ENCODE assay signal across 15 cellular contexts in the genomic region with DNA sequence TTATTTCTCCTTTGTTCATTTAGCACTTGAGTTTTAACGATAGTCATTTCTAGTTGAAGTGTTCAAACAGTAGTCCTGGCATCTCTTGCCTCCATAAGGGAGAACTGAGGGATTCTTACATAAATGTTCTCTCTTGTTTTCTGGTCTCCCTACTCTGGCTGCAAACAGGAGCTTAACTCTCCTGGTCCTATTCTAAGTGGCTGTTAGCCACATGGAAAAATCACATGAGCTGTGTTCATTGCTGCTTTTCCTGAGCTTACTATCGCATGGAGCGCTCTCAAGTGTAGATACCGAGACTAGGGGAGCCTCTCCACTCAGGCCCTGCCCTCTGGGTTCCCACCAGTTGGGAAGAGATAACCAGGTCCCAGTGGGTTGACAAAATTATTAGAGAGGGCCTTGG.
DNase-seq lines count a peak whose midpoint lies in the region; ATAC-seq and TF ChIP-seq lines count a peak whose summit lies in the region.
"Had no signal": no experiment of that assay in that cellular context is flagged by ENCODE, and none has a peak within 500 bp of the region (broad histone marks: within the 10 kb centered on the region; RNA-seq: fewer than 3 reads in every experiment).

No MANE protein-coding gene starts in this region.

- ATAC-seq in WTC11: no peak
- ATAC-seq: HCT116 had no signal

- H3K27me3 ChIP-seq in esophagus muscularis mucosa: no peaks in the 10 kb centered on the region
- H3K27me3 ChIP-seq in right atrium auricular region: no peaks in the 10 kb centered on the region
- no peaks in the 10 kb centered on the region for H3K27me3 ChIP-seq in ascending aorta

- DNase-seq in WTC11 (ENCODE audit: low spot score): no peak
- peak; percentile 39 for DNase-seq in esophagus muscularis mucosa (ENCODE audit: extremely low spot score)
- no peak for DNase-seq in right atrium auricular region (ENCODE audit: low spot score)
- DNase-seq in renal cortical epithelial cell (ENCODE audit: low read depth): peak; percentile 61
- DNase-seq in head of caudate nucleus: no peak
- DNase-seq in GM13976 (ENCODE audit: low spot score): no peak
- DNase-seq in ascending aorta (ENCODE audit: low spot score in 2 of 2): no peak
- DNase-seq: C1 segment of cervical spinal cord; Calu3; CD4-positive, alpha-beta T cell; DMS 273 treated with DMSO at 0.1 percent for 48 hours; GM23248 had no signal

- CTCF ChIA-PET in WTC11 (lab: Charles Lee): interaction anchor here (0.7 kb wide), 1 partner anchor 113 kb away, joined by 3 read pairs; no protein-coding TSS in a partner anchor

- peaks cover 27% of the 10 kb centered on the region for H3K4me1 Mint-ChIP-seq in WTC11
- H3K4me1 Mint-ChIP-seq: B cell had no signal

- H3K4me3 ChIP-seq in esophagus muscularis mucosa (no peak overlapping the region), right atrium auricular region (no peak overlapping the region), ascending aorta (no peak overlapping the region)
- H3K4me3 ChIP-seq: GM23248 had no signal

- intact Hi-C loops in esophagus muscularis mucosa (cut with DNase I): no loop called here
- intact Hi-C loops in head of caudate nucleus (cut with DNase I): no loop called here
- intact Hi-C loops in ascending aorta (cut with DNase I): no loop called here

- peak overlapping the region; percentile 48; the same call in 1 of the 2 replicates for H3K27ac Mint-ChIP-seq in WTC11
- H3K27ac Mint-ChIP-seq: B cell; CD4-positive, alpha-beta T cell had no signal

- no peaks in the 10 kb centered on the region for H3K36me3 Mint-ChIP-seq in WTC11

- TF ChIP-seq CTCF in WTC11 (IDR thresholded peaks at IDR 0.05) (no peak), esophagus muscularis mucosa (IDR thresholded peaks at IDR 0.05) (no peak), right atrium auricular region (IDR thresholded peaks at IDR 0.05) (no peak), GM13976 (IDR thresholded peaks at IDR 0.05; ENCODE audit: borderline replicate concordance, control extremely low read depth, extremely low read depth, insufficient read depth, missing control alignments) (no peak), ascending aorta (IDR thresholded peaks at IDR 0.05) (no peak)

- no peak overlapping the region for H3K4me3 Mint-ChIP-seq in WTC11
- H3K4me3 Mint-ChIP-seq: B cell; CD4-positive, alpha-beta T cell had no signal

- no peak for TF ChIP-seq EP300 in esophagus muscularis mucosa (IDR thresholded peaks at IDR 0.05)

- POLR2A ChIA-PET in WTC11 (lab: Charles Lee): no interaction called here

- no peak for TF ChIP-seq POLR2A in esophagus muscularis mucosa (IDR thresholded peaks at IDR 0.05; ENCODE audit: low read depth)

- H3K27ac ChIP-seq in esophagus muscularis mucosa (replicated peaks in 1 of 4) (no peak overlapping the region), right atrium auricular region (peak overlapping the region; percentile 35 to 58), ascending aorta (no peak overlapping the region)
- H3K27ac ChIP-seq: GM23248, HL-60 had no signal

- WGBS in esophagus muscularis mucosa: 90% methylated on average over 4 of the region's 4 CpGs

- H3K4me1 ChIP-seq in esophagus muscularis mucosa (peaks cover 0 to 1% (median 0%) of the 10 kb centered on the region in 4 donors), right atrium auricular region (peaks cover 0 to 19% of the 10 kb centered on the region in 2 donors), ascending aorta (peaks cover 0 to 12% of the 10 kb centered on the region in 2 donors)

- H3K27me3 Mint-ChIP-seq in WTC11 (ENCODE audit: low read depth): no peaks in the 10 kb centered on the region
- H3K27me3 Mint-ChIP-seq: B cell had no signal

- no peaks in the 10 kb centered on the region for H3K36me3 ChIP-seq in esophagus muscularis mucosa
- H3K36me3 ChIP-seq in right atrium auricular region: no peaks in the 10 kb centered on the region
- H3K36me3 ChIP-seq in ascending aorta: no peaks in the 10 kb centered on the region

- in situ Hi-C loops in GM13976 (cut with MboI; ENCODE audit: low sequenced_read_pairs, unreplicated experiment): no loop called here

- H3K9me3 Mint-ChIP-seq in WTC11: no peaks in the 10 kb centered on the region
- H3K9me3 Mint-ChIP-seq: CD4-positive, alpha-beta T cell had no signal

- no peaks in the 10 kb centered on the region for H3K9me3 ChIP-seq in esophagus muscularis mucosa
- H3K9me3 ChIP-seq in right atrium auricular region: no peaks in the 10 kb centered on the region
- no peaks in the 10 kb centered on the region for H3K9me3 ChIP-seq in ascending aorta

TF ChIP-seq in WTC11, 78 proteins besides CTCF, POLR2A, EP300 and RAD21:
- TF ChIP-seq, protein P1, sequence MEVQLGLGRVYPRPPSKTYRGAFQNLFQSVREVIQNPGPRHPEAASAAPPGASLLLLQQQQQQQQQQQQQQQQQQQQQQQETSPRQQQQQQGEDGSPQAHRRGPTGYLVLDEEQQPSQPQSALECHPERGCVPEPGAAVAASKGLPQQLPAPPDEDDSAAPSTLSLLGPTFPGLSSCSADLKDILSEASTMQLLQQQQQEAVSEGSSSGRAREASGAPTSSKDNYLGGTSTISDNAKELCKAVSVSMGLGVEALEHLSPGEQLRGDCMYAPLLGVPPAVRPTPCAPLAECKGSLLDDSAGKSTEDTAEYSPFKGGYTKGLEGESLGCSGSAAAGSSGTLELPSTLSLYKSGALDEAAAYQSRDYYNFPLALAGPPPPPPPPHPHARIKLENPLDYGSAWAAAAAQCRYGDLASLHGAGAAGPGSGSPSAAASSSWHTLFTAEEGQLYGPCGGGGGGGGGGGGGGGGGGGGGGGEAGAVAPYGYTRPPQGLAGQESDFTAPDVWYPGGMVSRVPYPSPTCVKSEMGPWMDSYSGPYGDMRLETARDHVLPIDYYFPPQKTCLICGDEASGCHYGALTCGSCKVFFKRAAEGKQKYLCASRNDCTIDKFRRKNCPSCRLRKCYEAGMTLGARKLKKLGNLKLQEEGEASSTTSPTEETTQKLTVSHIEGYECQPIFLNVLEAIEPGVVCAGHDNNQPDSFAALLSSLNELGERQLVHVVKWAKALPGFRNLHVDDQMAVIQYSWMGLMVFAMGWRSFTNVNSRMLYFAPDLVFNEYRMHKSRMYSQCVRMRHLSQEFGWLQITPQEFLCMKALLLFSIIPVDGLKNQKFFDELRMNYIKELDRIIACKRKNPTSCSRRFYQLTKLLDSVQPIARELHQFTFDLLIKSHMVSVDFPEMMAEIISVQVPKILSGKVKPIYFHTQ (CRISPR knock-in tag; IDR thresholded peaks at IDR 0.05): no peak
- TF ChIP-seq, protein P2, sequence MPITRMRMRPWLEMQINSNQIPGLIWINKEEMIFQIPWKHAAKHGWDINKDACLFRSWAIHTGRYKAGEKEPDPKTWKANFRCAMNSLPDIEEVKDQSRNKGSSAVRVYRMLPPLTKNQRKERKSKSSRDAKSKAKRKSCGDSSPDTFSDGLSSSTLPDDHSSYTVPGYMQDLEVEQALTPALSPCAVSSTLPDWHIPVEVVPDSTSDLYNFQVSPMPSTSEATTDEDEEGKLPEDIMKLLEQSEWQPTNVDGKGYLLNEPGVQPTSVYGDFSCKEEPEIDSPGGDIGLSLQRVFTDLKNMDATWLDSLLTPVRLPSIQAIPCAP (CRISPR knock-in tag; IDR thresholded peaks at IDR 0.05): no peak
- TF ChIP-seq FOXK1 (CRISPR knock-in tag; IDR thresholded peaks at IDR 0.05): no peak
- no peak for TF ChIP-seq TCF7 (CRISPR knock-in tag; IDR thresholded peaks at IDR 0.05; ENCODE audit: low read depth)
- TF ChIP-seq TEAD4 (CRISPR knock-in tag; IDR thresholded peaks at IDR 0.05): no peak
- no peak for TF ChIP-seq ZNF671 (CRISPR knock-in tag; IDR thresholded peaks at IDR 0.05)

Comparison
In these comparisons a context has a peak if more than half of its experiments do, and no peak if none do; other contexts are left out.
1. DNase-seq: peak in esophagus muscularis mucosa (single experiment) and renal cortical epithelial cell (single experiment); none in WTC11 (single experiment), right atrium auricular region (single experiment), head of caudate nucleus (0 of 42), GM13976 (single experiment) and ascending aorta (0 of 2).
2. H3K27ac ChIP-seq: peak in right atrium auricular region (2 of 2); none in esophagus muscularis mucosa (0 of 4) and ascending aorta (0 of 2).